Comparison of ENCODE assay signal across 1 cellular context in the genomic region with DNA sequence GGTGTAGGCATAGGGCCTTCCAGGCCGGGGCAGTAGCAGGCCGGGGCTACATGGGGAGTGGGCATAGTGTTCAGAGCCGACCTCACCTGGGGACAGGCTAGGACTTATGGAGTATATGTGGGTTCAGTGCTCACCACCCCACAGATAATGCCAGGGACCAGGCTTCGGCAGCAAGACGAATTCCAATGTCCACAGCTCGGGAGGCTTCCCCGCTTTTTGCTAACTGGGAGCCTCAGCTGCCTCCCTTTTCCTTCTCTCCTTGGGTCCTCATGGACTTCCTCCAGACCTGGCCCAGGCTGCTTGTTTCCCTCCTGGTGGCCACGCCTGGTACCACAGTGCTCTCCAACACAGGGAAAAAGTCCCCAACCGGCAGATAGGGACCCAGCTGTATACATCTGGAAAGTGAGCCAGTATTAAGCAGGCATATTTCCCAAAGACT.
TF ChIP-seq lines count a peak whose summit lies in the region.

No MANE protein-coding gene starts in this region.

TF ChIP-seq in endothelial cell of umbilical vein, 7 proteins besides CTCF, POLR2A, EP300 and RAD21:
- TF ChIP-seq EZH2 (IDR thresholded peaks at IDR 0.05; ENCODE audit: borderline replicate concordance, low read depth, low read length, severe bottlenecking) (no peak), MYC (IDR thresholded peaks at IDR 0.05; ENCODE audit: low read depth, low read length) (no peak), JUN (IDR thresholded peaks at IDR 0.05; ENCODE audit: borderline replicate concordance, insufficient read depth, insufficient read length, low read depth) (no peak), POLR2AphosphoS5 (IDR thresholded peaks at IDR 0.05; ENCODE audit: insufficient read depth, low read depth, low read length) (no peak), FOS (IDR thresholded peaks at IDR 0.05; ENCODE audit: borderline replicate concordance, insufficient read depth, low read length) (no peak), GATA2 (IDR thresholded peaks at IDR 0.05; ENCODE audit: insufficient read depth, insufficient read length, low read depth, low read length) (no peak)
- TF ChIP-seq, protein P1, sequence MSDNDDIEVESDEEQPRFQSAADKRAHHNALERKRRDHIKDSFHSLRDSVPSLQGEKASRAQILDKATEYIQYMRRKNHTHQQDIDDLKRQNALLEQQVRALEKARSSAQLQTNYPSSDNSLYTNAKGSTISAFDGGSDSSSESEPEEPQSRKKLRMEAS (IDR thresholded peaks at IDR 0.05; ENCODE audit: insufficient read depth, insufficient read length) = no peak
